In the genomic region with DNA sequence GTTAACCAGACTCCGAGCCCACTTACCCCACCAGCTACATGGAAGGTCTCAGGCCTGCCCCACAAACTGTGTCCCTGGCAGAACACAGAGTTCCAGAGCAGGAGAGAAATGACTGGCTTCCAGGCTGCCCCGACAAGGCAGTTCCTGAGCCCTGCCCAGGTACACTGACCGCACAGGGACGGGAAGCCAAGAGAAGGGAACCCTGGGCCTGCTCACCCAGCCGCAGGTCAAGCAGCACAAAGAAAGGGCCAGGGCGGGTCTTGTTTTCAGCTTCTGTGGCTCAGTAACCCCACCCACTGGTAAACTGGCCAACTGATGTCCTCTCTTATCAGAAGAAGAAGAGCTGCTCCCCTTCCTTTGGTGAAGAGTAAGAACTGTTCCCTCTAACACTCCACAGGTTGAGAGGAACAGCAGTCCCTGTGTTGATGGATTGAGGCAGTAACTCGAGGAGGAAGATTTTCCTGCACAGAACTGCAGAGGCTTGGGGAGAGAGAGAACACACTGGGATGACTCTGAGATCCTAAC, we compare ENCODE assay signal across 8 cellular contexts.
DNase-seq lines count a peak whose midpoint lies in the region; ATAC-seq and TF ChIP-seq lines count a peak whose summit lies in the region.

No MANE protein-coding gene starts in this region.

- DNase-seq in activated CD4-positive, alpha-beta T cell treated with anti-CD3 and anti-CD28 coated beads for 48 hours: peak; percentile 13
- no peak for DNase-seq in activated CD4-positive, alpha-beta T cell treated with anti-CD3 and anti-CD28 coated beads, Interleukin-2, amount 50 U/mL, for 4 hours
- DNase-seq in WTC11 (ENCODE audit: low spot score): peak; percentile 50
- peak; percentile 70 for DNase-seq in right atrium auricular region (ENCODE audit: low spot score)
- DNase-seq in progenitor cell of endocrine pancreas (ENCODE audit: low spot score, unreplicated experiment): no peak

- H3K4me1 Mint-ChIP-seq in WTC11 (peaks cover 21% of the 10 kb centered on the region), progenitor cell of endocrine pancreas (ENCODE audit: low read depth) (peaks cover 3% of the 10 kb centered on the region)
- peaks cover 75% of the 10 kb centered on the region for H3K4me1 Mint-ChIP-seq in stimulated activated naive CD8-positive, alpha-beta T cell treated with anti-CD3 and anti-CD28 coated beads, Interleukin-15, Interleukin-2, amounts not matched to agents 100 ng/mL and 50 ng/mL, for 24 hours (ENCODE audit: low read depth)

- no peak overlapping the region for H3K4me3 ChIP-seq in right atrium auricular region

- POLR2A ChIA-PET in WTC11 (lab: Charles Lee): no interaction called here

- no peaks in the 10 kb centered on the region for H3K36me3 ChIP-seq in right atrium auricular region

- peaks cover 0 to 52% of the 10 kb centered on the region in 2 donors for H3K4me1 ChIP-seq in right atrium auricular region

- H3K27ac ChIP-seq in right atrium auricular region: peak overlapping the region; percentile 56 to 66

- ATAC-seq in HG02973 (IDR thresholded peaks at IDR 0.05; ENCODE audit: unreplicated experiment): peak; percentile 33
- ATAC-seq in WTC11: peak; percentile 89
- no peak for ATAC-seq in GM21360 (IDR thresholded peaks at IDR 0.05; ENCODE audit: unreplicated experiment)

- H3K4me3 Mint-ChIP-seq in WTC11 (no peak overlapping the region), progenitor cell of endocrine pancreas (ENCODE audit: low read depth) (no peak overlapping the region)
- H3K4me3 Mint-ChIP-seq in stimulated activated naive CD8-positive, alpha-beta T cell treated with anti-CD3 and anti-CD28 coated beads, Interleukin-15, Interleukin-2, amounts not matched to agents 100 ng/mL and 50 ng/mL, for 24 hours: peak overlapping the region; percentile 49

- CTCF ChIA-PET in WTC11 (lab: Charles Lee): interaction anchor here (0.6 to 2.1 kb wide), 15 partner anchors 9 to 334 kb away, joined by 3 to 12 read pairs (median 4); a partner anchor contains a TSS

- TF ChIP-seq CTCF in WTC11 (IDR thresholded peaks at IDR 0.05) (no peak), right atrium auricular region (IDR thresholded peaks at IDR 0.05) (peak in 1 of 2 donors; percentile 46), progenitor cell of endocrine pancreas (IDR thresholded peaks at IDR 0.05; ENCODE audit: unreplicated experiment) (no peak)

- no peak overlapping the region; the same call in 1 of the 2 replicates for H3K27ac Mint-ChIP-seq in WTC11
- peak overlapping the region; percentile 85 for H3K27ac Mint-ChIP-seq in stimulated activated naive CD8-positive, alpha-beta T cell treated with anti-CD3 and anti-CD28 coated beads, Interleukin-15, Interleukin-2, amounts not matched to agents 100 ng/mL and 50 ng/mL, for 24 hours
- H3K27ac Mint-ChIP-seq in progenitor cell of endocrine pancreas: no peak overlapping the region

- H3K27me3 Mint-ChIP-seq in WTC11 (ENCODE audit: low read depth) (no peaks in the 10 kb centered on the region), progenitor cell of endocrine pancreas (no peaks in the 10 kb centered on the region)
- no peaks in the 10 kb centered on the region for H3K27me3 Mint-ChIP-seq in stimulated activated naive CD8-positive, alpha-beta T cell treated with anti-CD3 and anti-CD28 coated beads, Interleukin-15, Interleukin-2, amounts not matched to agents 100 ng/mL and 50 ng/mL, for 24 hours

- no peaks in the 10 kb centered on the region for H3K9me3 ChIP-seq in right atrium auricular region

- H3K27me3 ChIP-seq in right atrium auricular region: no peaks in the 10 kb centered on the region

- H3K36me3 Mint-ChIP-seq in WTC11 (no peaks in the 10 kb centered on the region), progenitor cell of endocrine pancreas (ENCODE audit: insufficient read depth) (peaks cover 5% of the 10 kb centered on the region)
- H3K36me3 Mint-ChIP-seq in stimulated activated naive CD8-positive, alpha-beta T cell treated with anti-CD3 and anti-CD28 coated beads, Interleukin-15, Interleukin-2, amounts not matched to agents 100 ng/mL and 50 ng/mL, for 24 hours (ENCODE audit: low read depth): peaks cover 30% of the 10 kb centered on the region

- H3K9me3 Mint-ChIP-seq in WTC11 (no peaks in the 10 kb centered on the region), progenitor cell of endocrine pancreas (ENCODE audit: low read depth) (no peaks in the 10 kb centered on the region)
- no peaks in the 10 kb centered on the region for H3K9me3 Mint-ChIP-seq in stimulated activated naive CD8-positive, alpha-beta T cell treated with anti-CD3 and anti-CD28 coated beads, Interleukin-15, Interleukin-2, amounts not matched to agents 100 ng/mL and 50 ng/mL, for 24 hours

TF ChIP-seq in WTC11, 78 proteins besides CTCF, POLR2A, EP300 and RAD21:
- TF ChIP-seq RORB (CRISPR knock-in tag; IDR thresholded peaks at IDR 0.05): no peak
- TF ChIP-seq, protein P1, sequence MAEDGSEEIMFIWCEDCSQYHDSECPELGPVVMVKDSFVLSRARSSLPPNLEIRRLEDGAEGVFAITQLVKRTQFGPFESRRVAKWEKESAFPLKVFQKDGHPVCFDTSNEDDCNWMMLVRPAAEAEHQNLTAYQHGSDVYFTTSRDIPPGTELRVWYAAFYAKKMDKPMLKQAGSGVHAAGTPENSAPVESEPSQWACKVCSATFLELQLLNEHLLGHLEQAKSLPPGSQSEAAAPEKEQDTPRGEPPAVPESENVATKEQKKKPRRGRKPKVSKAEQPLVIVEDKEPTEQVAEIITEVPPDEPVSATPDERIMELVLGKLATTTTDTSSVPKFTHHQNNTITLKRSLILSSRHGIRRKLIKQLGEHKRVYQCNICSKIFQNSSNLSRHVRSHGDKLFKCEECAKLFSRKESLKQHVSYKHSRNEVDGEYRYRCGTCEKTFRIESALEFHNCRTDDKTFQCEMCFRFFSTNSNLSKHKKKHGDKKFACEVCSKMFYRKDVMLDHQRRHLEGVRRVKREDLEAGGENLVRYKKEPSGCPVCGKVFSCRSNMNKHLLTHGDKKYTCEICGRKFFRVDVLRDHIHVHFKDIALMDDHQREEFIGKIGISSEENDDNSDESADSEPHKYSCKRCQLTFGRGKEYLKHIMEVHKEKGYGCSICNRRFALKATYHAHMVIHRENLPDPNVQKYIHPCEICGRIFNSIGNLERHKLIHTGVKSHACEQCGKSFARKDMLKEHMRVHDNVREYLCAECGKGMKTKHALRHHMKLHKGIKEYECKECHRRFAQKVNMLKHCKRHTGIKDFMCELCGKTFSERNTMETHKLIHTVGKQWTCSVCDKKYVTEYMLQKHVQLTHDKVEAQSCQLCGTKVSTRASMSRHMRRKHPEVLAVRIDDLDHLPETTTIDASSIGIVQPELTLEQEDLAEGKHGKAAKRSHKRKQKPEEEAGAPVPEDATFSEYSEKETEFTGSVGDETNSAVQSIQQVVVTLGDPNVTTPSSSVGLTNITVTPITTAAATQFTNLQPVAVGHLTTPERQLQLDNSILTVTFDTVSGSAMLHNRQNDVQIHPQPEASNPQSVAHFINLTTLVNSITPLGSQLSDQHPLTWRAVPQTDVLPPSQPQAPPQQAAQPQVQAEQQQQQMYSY (CRISPR knock-in tag; IDR thresholded peaks at IDR 0.05): peak; percentile 18; the same call in 1 of the 2 replicates

Comparison
In these comparisons a context has a peak if more than half of its experiments do, and no peak if none do; other contexts are left out.
1. DNase-seq: peak in activated CD4-positive, alpha-beta T cell treated with anti-CD3 and anti-CD28 coated beads for 48 hours (single experiment), WTC11 (single experiment) and right atrium auricular region (single experiment); none in activated CD4-positive, alpha-beta T cell treated with anti-CD3 and anti-CD28 coated beads, Interleukin-2, amount 50 U/mL, for 4 hours (0 of 2) and progenitor cell of endocrine pancreas (single experiment).